7 cellular contexts compared by ENCODE assay signal in the genomic region with DNA sequence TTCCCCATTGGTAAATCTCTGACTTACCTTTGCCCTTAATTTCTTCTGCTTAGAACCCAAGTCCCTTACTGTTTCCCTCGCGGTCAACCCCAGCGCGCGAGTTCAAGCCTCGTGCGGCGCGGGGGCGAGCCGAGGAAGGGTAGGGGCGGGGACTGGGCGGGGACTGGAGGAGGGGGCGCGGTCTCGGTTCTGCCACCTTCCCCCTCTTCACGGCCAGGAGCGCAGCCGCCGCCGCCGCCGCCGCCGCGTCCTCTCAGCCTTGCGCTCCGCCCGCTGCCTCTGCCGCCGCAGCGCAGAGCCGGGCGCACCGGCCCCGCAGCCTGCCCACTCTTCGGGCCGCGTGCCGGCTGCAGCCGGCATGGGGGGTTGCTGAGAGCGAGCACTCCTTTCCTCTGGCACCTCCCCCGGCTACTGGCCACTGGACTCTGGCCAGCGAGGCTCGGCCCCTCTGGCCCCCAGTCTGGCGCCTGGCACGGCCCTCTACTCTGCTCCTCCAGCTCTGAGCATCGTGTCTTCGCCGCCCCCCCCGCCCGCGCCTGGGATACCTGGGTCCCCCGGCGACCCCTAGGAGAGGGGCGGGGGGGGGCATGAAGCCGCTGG.
DNase-seq lines count a peak whose midpoint lies in the region; ATAC-seq lines count a peak whose summit lies in the region.

A gene with protein sequence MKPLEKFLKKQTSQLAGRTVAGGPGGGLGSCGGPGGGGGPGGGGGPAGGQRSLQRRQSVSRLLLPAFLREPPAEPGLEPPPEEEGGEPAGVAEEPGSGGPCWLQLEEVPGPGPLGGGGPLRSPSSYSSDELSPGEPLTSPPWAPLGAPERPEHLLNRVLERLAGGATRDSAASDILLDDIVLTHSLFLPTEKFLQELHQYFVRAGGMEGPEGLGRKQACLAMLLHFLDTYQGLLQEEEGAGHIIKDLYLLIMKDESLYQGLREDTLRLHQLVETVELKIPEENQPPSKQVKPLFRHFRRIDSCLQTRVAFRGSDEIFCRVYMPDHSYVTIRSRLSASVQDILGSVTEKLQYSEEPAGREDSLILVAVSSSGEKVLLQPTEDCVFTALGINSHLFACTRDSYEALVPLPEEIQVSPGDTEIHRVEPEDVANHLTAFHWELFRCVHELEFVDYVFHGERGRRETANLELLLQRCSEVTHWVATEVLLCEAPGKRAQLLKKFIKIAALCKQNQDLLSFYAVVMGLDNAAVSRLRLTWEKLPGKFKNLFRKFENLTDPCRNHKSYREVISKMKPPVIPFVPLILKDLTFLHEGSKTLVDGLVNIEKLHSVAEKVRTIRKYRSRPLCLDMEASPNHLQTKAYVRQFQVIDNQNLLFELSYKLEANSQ (plus strand): TSS at position 196 of the 600 bp plus-strand sequence. CDS start 392 bp downstream, at position 588.

- peak; percentile 64 for ATAC-seq in GM19025 (IDR thresholded peaks at IDR 0.05; ENCODE audit: low read depth, unreplicated experiment)

- peak; percentile 70 for DNase-seq in NCI-H146 (lab: John Stamatoyannopoulos, UW)
- peak; percentile 74 for DNase-seq in activated CD4-positive, alpha-beta T cell treated with anti-CD3 and anti-CD28 coated beads for 1 hour
- DNase-seq in central memory CD4-positive, alpha-beta T cell = peak; percentile 65
- peak; percentile 14 for DNase-seq in kidney glomerular epithelial cell (lab: John Stamatoyannopoulos, UW)
- DNase-seq in stimulated activated CD4-positive, alpha-beta T cell treated with anti-CD3 and anti-CD28 coated beads, Interleukin-1b, Interleukin-23, amount 100 ng/mL, for 4 hours (ENCODE audit: low read depth in 2 of 2) = peak; percentile 88 to 89
- DNase-seq in GF-D8 (lab: John Stamatoyannopoulos, UW) = no peak
